ENCODE assay signal across 8 cellular contexts in genomic region chr13:27619711-27620376, GRCh38. TPM values are rescaled to one million over a fixed set of nuclear protein-coding genes. Genes with fewer than 3 reads are reported as not detected.
DNase-seq lines count a peak whose midpoint lies in the region; ATAC-seq and TF ChIP-seq lines count a peak whose summit lies in the region.

No MANE protein-coding gene starts in this region.

- H3K27ac ChIP-seq in Karpas-422 (ENCODE audit: low read length): no peak overlapping the region
- peak overlapping the region; percentile 99 for H3K27ac ChIP-seq in epithelial cell of prostate
- H3K27ac ChIP-seq in thymus (ENCODE audit: low read depth): peak overlapping the region; percentile 89

- peaks cover 22 to 65% (median 59%) of the 10 kb centered on the region in 4 donors for H3K4me1 Mint-ChIP-seq in naive thymus-derived CD8-positive, alpha-beta T cell

- H3K9me2 ChIP-seq in Karpas-422 (replicated peaks; ENCODE audit: insufficient read depth, low read length): no peaks in the 10 kb centered on the region

- H3K27me3 ChIP-seq in Karpas-422 (ENCODE audit: low read length): no peaks in the 10 kb centered on the region
- H3K27me3 ChIP-seq in thymus (ENCODE audit: control insufficient read depth, insufficient read depth): no peaks in the 10 kb centered on the region

- peaks cover 3 to 19% (median 8%) of the 10 kb centered on the region in 3 donors for H3K36me3 Mint-ChIP-seq in naive thymus-derived CD8-positive, alpha-beta T cell

- peak overlapping the region; percentile 76 for H3K9ac ChIP-seq in Karpas-422 (ENCODE audit: low read length)

- peaks cover 45% of the 10 kb centered on the region for H3K79me2 ChIP-seq in Karpas-422 (ENCODE audit: low read length)

- peaks cover 36% of the 10 kb centered on the region for H3K4me1 ChIP-seq in Karpas-422 (ENCODE audit: low read length)
- H3K4me1 ChIP-seq in thymus (ENCODE audit: control insufficient read depth, insufficient read depth, low read length): peaks cover 22% of the 10 kb centered on the region

- H3K36me3 ChIP-seq in Karpas-422 (ENCODE audit: insufficient read depth, low read length) (peaks cover 17% of the 10 kb centered on the region), thymus (ENCODE audit: control insufficient read depth, insufficient read depth) (no peaks in the 10 kb centered on the region)

- H3K9me3 ChIP-seq in Karpas-422 (ENCODE audit: low read length): no peaks in the 10 kb centered on the region
- H3K9me3 ChIP-seq in thymus (ENCODE audit: control insufficient read depth): peaks cover 1% of the 10 kb centered on the region

- H3K9me3 Mint-ChIP-seq in naive thymus-derived CD8-positive, alpha-beta T cell: peaks cover 0 to 2% (median 0%) of the 10 kb centered on the region in 9 donors

- H3K4me3 ChIP-seq in Karpas-422 (ENCODE audit: low read length) (peak overlapping the region; percentile 93), thymus (ENCODE audit: low read length) (peak overlapping the region; percentile 59)

- TF ChIP-seq CTCF in GM12872 (IDR thresholded peaks at IDR 0.05; ENCODE audit: insufficient read depth, low read depth, low read length): peak; percentile 33; the same call in 1 of the 3 replicates

- POLR2A ChIA-PET in naive thymus-derived CD8-positive, alpha-beta T cell (lab: Charles Lee): interaction anchor here (1.0 to 4.1 kb wide), 11 partner anchors 7 to 369 kb away, joined by 3 to 106 read pairs (median 6); partner anchors contain the start of genes GTF3A, MTIF3 and RPL21

- H3K4me2 ChIP-seq in Karpas-422 (ENCODE audit: low read depth, low read length, poor library complexity, severe bottlenecking): peak overlapping the region; percentile 94

- peak overlapping the region; percentile 52; the same call in 1 of the 2 replicates for H2AFZ ChIP-seq in Karpas-422 (ENCODE audit: low read length)

- peak overlapping the region; percentile 83 to 97 (median 95) for H3K4me3 Mint-ChIP-seq in naive thymus-derived CD8-positive, alpha-beta T cell

- peak; percentile 72 for DNase-seq in Karpas-422
- DNase-seq in activated CD4-positive, alpha-beta T cell treated with anti-CD3 and anti-CD28 coated beads, Interleukin-2, amount 50 U/mL, for 48 hours: peak; percentile 43 to 55
- no peak for DNase-seq in epithelial cell of prostate (ENCODE audit: low read depth, low spot score)
- peak in 9 of 10 donors; percentile 21 to 63 (median 36) for DNase-seq in naive thymus-derived CD8-positive, alpha-beta T cell
- DNase-seq in cerebellar nuclear complex (lab: John Stamatoyannopoulos, UW): no peak

- under 1% methylated on average over 47 of the region's 47 CpGs for WGBS in thymus

- H4K20me1 ChIP-seq in Karpas-422 (ENCODE audit: insufficient read depth, low read depth, low read length): peaks cover 34% of the 10 kb centered on the region

- peak overlapping the region in 9 of 10 donors; percentile 73 to 95 (median 92) for H3K27ac Mint-ChIP-seq in naive thymus-derived CD8-positive, alpha-beta T cell

- ATAC-seq in GM21786 (IDR thresholded peaks at IDR 0.05; ENCODE audit: unreplicated experiment): peak; percentile 27
- peak; percentile 22 to 31 for ATAC-seq in naive thymus-derived CD8-positive, alpha-beta T cell

- H3K27me3 Mint-ChIP-seq in naive thymus-derived CD8-positive, alpha-beta T cell: no peaks in the 10 kb centered on the region

RNA-seq across cellular contexts. Expression of gene LNX2, which starts 0.5 kb away (rescaled TPM):
- total RNA-seq in Karpas-422 (2014; rRNA removed; shearing (Covaris generic); ENCODE audit: low replicate concordance): 4.2 and 5.4 TPM in 2 replicates
- total RNA-seq in naive thymus-derived CD8-positive, alpha-beta T cell: 10 to 100 TPM; 10.0 to 10.8 TPM
- 1 to 10 TPM; 2.5 to 3.1 (median 2.8) TPM for polyA plus RNA-seq in naive thymus-derived CD8-positive, alpha-beta T cell
- polyA plus RNA-seq in thymus: 9.4 TPM

RNA-seq across cellular contexts. Expression of gene POLR1D, which starts 1.8 kb away (rescaled TPM):
- total RNA-seq in Karpas-422 (2014; rRNA removed; shearing (Covaris generic); ENCODE audit: low replicate concordance): 156 and 161 TPM in 2 replicates
- 100 to 1,000 TPM; 160 to 165 TPM for total RNA-seq in naive thymus-derived CD8-positive, alpha-beta T cell
- polyA plus RNA-seq in naive thymus-derived CD8-positive, alpha-beta T cell: 100 to 1,000 TPM; 115 to 136 (median 126) TPM
- 221 TPM for polyA plus RNA-seq in thymus

Comparison
In these comparisons a context has a peak if more than half of its experiments do, and no peak if none do; other contexts are left out.
1. DNase-seq: peak in Karpas-422 (single experiment), activated CD4-positive, alpha-beta T cell treated with anti-CD3 and anti-CD28 coated beads, Interleukin-2, amount 50 U/mL, for 48 hours (2 of 2) and naive thymus-derived CD8-positive, alpha-beta T cell (9 of 10); none in epithelial cell of prostate (single experiment) and cerebellar nuclear complex (0 of 2).